In the genomic region with DNA sequence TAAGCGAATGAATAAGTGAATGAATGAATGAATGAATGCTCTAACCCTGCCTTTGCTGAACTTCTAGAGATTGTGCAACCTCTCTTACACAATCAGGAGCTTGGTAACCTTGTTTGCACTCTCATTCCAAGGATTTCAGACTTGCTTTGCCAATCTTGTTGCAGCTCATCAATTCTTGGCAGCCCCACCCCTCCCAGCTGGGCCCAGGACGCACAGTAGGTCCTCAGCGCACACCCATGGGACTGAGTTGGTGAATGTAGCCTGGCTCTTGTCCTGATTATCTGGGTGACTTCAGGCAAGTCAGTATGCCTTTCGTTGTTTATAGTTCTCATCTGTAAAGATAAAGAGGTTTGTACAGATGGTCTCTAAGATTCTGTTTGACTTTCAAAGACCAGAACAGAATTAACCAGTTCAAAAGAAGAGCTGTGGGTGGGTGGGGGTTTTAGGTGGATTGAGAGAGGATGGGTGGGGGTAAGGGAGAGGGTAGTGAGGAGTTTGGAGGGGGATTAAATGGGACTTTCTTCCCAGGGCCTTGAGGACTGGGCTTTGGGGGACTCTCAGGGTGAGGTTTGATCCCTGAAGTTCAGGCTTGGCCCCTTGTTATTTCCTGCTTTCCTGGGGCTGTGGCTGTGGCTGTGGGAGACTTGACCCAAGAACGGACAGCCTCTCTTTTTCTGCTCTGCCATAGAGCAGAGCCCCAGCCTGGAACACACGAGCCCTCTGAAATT, we compare ENCODE assay signal across 1 cellular context.
TF ChIP-seq lines count a peak whose summit lies in the region.

No MANE protein-coding gene starts in this region.

TF ChIP-seq in K562, 482 proteins besides CTCF, POLR2A, EP300 and RAD21 (continued from another document and continues in another):
- TF ChIP-seq, protein P1, sequence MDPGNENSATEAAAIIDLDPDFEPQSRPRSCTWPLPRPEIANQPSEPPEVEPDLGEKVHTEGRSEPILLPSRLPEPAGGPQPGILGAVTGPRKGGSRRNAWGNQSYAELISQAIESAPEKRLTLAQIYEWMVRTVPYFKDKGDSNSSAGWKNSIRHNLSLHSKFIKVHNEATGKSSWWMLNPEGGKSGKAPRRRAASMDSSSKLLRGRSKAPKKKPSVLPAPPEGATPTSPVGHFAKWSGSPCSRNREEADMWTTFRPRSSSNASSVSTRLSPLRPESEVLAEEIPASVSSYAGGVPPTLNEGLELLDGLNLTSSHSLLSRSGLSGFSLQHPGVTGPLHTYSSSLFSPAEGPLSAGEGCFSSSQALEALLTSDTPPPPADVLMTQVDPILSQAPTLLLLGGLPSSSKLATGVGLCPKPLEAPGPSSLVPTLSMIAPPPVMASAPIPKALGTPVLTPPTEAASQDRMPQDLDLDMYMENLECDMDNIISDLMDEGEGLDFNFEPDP (CRISPR knock-in tag; IDR thresholded peaks at IDR 0.05) = no peak
- TF ChIP-seq KLF16 (IDR thresholded peaks at IDR 0.05) = peak; percentile 73; the same call in 1 of the 2 replicates
- no peak for TF ChIP-seq HMGN3 (IDR thresholded peaks at IDR 0.05; ENCODE audit: borderline replicate concordance, extremely low read depth, insufficient read length, low read depth, low read length)
- TF ChIP-seq, protein P2, sequence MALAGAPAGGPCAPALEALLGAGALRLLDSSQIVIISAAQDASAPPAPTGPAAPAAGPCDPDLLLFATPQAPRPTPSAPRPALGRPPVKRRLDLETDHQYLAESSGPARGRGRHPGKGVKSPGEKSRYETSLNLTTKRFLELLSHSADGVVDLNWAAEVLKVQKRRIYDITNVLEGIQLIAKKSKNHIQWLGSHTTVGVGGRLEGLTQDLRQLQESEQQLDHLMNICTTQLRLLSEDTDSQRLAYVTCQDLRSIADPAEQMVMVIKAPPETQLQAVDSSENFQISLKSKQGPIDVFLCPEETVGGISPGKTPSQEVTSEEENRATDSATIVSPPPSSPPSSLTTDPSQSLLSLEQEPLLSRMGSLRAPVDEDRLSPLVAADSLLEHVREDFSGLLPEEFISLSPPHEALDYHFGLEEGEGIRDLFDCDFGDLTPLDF (CRISPR knock-in tag; IDR thresholded peaks at IDR 0.05) = no peak
- TF ChIP-seq, protein P3, sequence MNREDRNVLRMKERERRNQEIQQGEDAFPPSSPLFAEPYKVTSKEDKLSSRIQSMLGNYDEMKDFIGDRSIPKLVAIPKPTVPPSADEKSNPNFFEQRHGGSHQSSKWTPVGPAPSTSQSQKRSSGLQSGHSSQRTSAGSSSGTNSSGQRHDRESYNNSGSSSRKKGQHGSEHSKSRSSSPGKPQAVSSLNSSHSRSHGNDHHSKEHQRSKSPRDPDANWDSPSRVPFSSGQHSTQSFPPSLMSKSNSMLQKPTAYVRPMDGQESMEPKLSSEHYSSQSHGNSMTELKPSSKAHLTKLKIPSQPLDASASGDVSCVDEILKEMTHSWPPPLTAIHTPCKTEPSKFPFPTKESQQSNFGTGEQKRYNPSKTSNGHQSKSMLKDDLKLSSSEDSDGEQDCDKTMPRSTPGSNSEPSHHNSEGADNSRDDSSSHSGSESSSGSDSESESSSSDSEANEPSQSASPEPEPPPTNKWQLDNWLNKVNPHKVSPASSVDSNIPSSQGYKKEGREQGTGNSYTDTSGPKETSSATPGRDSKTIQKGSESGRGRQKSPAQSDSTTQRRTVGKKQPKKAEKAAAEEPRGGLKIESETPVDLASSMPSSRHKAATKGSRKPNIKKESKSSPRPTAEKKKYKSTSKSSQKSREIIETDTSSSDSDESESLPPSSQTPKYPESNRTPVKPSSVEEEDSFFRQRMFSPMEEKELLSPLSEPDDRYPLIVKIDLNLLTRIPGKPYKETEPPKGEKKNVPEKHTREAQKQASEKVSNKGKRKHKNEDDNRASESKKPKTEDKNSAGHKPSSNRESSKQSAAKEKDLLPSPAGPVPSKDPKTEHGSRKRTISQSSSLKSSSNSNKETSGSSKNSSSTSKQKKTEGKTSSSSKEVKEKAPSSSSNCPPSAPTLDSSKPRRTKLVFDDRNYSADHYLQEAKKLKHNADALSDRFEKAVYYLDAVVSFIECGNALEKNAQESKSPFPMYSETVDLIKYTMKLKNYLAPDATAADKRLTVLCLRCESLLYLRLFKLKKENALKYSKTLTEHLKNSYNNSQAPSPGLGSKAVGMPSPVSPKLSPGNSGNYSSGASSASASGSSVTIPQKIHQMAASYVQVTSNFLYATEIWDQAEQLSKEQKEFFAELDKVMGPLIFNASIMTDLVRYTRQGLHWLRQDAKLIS (CRISPR knock-in tag; IDR thresholded peaks at IDR 0.05) = no peak
- no peak for TF ChIP-seq ZFX (CRISPR knock-in tag; IDR thresholded peaks at IDR 0.05)
- no peak for TF ChIP-seq HNRNPK (IDR thresholded peaks at IDR 0.05; ENCODE audit: low read depth, low read length, poor library complexity, severe bottlenecking)
- TF ChIP-seq, protein P4, sequence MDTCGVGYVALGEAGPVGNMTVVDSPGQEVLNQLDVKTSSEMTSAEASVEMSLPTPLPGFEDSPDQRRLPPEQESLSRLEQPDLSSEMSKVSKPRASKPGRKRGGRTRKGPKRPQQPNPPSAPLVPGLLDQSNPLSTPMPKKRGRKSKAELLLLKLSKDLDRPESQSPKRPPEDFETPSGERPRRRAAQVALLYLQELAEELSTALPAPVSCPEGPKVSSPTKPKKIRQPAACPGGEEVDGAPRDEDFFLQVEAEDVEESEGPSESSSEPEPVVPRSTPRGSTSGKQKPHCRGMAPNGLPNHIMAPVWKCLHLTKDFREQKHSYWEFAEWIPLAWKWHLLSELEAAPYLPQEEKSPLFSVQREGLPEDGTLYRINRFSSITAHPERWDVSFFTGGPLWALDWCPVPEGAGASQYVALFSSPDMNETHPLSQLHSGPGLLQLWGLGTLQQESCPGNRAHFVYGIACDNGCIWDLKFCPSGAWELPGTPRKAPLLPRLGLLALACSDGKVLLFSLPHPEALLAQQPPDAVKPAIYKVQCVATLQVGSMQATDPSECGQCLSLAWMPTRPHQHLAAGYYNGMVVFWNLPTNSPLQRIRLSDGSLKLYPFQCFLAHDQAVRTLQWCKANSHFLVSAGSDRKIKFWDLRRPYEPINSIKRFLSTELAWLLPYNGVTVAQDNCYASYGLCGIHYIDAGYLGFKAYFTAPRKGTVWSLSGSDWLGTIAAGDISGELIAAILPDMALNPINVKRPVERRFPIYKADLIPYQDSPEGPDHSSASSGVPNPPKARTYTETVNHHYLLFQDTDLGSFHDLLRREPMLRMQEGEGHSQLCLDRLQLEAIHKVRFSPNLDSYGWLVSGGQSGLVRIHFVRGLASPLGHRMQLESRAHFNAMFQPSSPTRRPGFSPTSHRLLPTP (IDR thresholded peaks at IDR 0.05; ENCODE audit: borderline replicate concordance, extremely low read depth, insufficient read length) = no peak
- TF ChIP-seq, protein P5, sequence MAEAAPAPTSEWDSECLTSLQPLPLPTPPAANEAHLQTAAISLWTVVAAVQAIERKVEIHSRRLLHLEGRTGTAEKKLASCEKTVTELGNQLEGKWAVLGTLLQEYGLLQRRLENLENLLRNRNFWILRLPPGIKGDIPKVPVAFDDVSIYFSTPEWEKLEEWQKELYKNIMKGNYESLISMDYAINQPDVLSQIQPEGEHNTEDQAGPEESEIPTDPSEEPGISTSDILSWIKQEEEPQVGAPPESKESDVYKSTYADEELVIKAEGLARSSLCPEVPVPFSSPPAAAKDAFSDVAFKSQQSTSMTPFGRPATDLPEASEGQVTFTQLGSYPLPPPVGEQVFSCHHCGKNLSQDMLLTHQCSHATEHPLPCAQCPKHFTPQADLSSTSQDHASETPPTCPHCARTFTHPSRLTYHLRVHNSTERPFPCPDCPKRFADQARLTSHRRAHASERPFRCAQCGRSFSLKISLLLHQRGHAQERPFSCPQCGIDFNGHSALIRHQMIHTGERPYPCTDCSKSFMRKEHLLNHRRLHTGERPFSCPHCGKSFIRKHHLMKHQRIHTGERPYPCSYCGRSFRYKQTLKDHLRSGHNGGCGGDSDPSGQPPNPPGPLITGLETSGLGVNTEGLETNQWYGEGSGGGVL (CRISPR knock-in tag; IDR thresholded peaks at IDR 0.05) = no peak
- TF ChIP-seq FOXK2 (conservative IDR thresholded peaks at IDR 0.05 in 1 of 2, IDR thresholded peaks at IDR 0.05 in 1 of 2; ENCODE audit: low read depth in 2 of 2) = peak; percentile 35 to 38; a peak in 3 of 4 replicates
- TF ChIP-seq, protein P6, sequence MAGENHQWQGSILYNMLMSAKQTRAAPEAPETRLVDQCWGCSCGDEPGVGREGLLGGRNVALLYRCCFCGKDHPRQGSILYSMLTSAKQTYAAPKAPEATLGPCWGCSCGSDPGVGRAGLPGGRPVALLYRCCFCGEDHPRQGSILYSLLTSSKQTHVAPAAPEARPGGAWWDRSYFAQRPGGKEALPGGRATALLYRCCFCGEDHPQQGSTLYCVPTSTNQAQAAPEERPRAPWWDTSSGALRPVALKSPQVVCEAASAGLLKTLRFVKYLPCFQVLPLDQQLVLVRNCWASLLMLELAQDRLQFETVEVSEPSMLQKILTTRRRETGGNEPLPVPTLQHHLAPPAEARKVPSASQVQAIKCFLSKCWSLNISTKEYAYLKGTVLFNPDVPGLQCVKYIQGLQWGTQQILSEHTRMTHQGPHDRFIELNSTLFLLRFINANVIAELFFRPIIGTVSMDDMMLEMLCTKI (IDR thresholded peaks at IDR 0.05; ENCODE audit: partially characterized antibody) = no peak
- TF ChIP-seq, protein P7, sequence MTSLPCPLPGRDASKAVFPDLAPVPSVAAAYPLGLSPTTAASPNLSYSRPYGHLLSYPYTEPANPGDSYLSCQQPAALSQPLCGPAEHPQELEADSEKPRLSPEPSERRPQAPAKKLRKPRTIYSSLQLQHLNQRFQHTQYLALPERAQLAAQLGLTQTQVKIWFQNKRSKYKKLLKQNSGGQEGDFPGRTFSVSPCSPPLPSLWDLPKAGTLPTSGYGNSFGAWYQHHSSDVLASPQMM (CRISPR knock-in tag; IDR thresholded peaks at IDR 0.05) = no peak
- peak; percentile 59; the same call in 1 of the 2 replicates for TF ChIP-seq LEF1 (IDR thresholded peaks at IDR 0.05)
- peak in 1 of 2 experiments; percentile 88; a peak in 2 of 4 replicates for TF ChIP-seq RCOR1 (IDR thresholded peaks at IDR 0.05; ENCODE audit: borderline replicate concordance in 1 of 2, low read depth in 2 of 2, low read length in 2 of 2)
- no peak for TF ChIP-seq PHTF2 (CRISPR knock-in tag; IDR thresholded peaks at IDR 0.05)
- no peak for TF ChIP-seq PHB2 (IDR thresholded peaks at IDR 0.05; ENCODE audit: low read depth)
- peak; percentile 46 to 78; a peak in 3 of 4 replicates for TF ChIP-seq TRIM24 (IDR thresholded peaks at IDR 0.05)
- 0 out of 2 replicates have a peak, but pooled peaks have one; percentile 17 for TF ChIP-seq EGR1 (conservative IDR thresholded peaks at IDR 0.05)
- TF ChIP-seq NR2C1 (IDR thresholded peaks at IDR 0.05) = no peak
- TF ChIP-seq NR2C1 (tag; IDR thresholded peaks at IDR 0.05) = peak; percentile 35; the same call in 1 of the 2 replicates
- no peak for TF ChIP-seq COPS2 (conservative IDR thresholded peaks at IDR 0.05)
- TF ChIP-seq FIP1L1 (IDR thresholded peaks at IDR 0.05; ENCODE audit: low read depth, low read length, poor library complexity, severe bottlenecking) = no peak
- TF ChIP-seq, protein P8, sequence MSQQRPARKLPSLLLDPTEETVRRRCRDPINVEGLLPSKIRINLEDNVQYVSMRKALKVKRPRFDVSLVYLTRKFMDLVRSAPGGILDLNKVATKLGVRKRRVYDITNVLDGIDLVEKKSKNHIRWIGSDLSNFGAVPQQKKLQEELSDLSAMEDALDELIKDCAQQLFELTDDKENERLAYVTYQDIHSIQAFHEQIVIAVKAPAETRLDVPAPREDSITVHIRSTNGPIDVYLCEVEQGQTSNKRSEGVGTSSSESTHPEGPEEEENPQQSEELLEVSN (IDR thresholded peaks at IDR 0.05; ENCODE audit: borderline replicate concordance in 1 of 2, extremely low read depth in 1 of 2, insufficient read depth in 1 of 2, insufficient read length in 1 of 2, low read depth in 1 of 2, low read length in 1 of 2, poor library complexity in 1 of 2, severe bottlenecking in 1 of 2) = no peak
- no peak for TF ChIP-seq ZNF561 (CRISPR knock-in tag; conservative IDR thresholded peaks at IDR 0.05)
- no peak for TF ChIP-seq TEAD2 (tag; IDR thresholded peaks at IDR 0.05)
- TF ChIP-seq PURB (CRISPR knock-in tag; IDR thresholded peaks at IDR 0.05; ENCODE audit: low read depth) = no peak
- peak in 1 of 2 experiments; percentile 73; a peak in 3 of 4 replicates for TF ChIP-seq HDAC1 (IDR thresholded peaks at IDR 0.05)
- TF ChIP-seq POLR2AphosphoS2 (IDR thresholded peaks at IDR 0.05; ENCODE audit: low read length) = no peak
- TF ChIP-seq XRCC3 (IDR thresholded peaks at IDR 0.05) = no peak
- no peak for TF ChIP-seq NR4A1 (CRISPR knock-in tag; IDR thresholded peaks at IDR 0.05)
- TF ChIP-seq NR4A1 (tag; IDR thresholded peaks at IDR 0.05) = 0 out of 2 replicates have a peak, but pooled peaks have one; percentile 23
- TF ChIP-seq JUN (IDR thresholded peaks at IDR 0.05; ENCODE audit: borderline replicate concordance, low read depth, low read length) = peak; percentile 3; the same call in 1 of the 2 replicates
- no peak for TF ChIP-seq JUN (CRISPR knock-in tag; IDR thresholded peaks at IDR 0.05; ENCODE audit: borderline replicate concordance)
- TF ChIP-seq CCAR2 (IDR thresholded peaks at IDR 0.05; ENCODE audit: low read depth, low read length) = no peak
- no peak for TF ChIP-seq ZNF175 (CRISPR knock-in tag; IDR thresholded peaks at IDR 0.05; ENCODE audit: low read depth)
- TF ChIP-seq TEAD4 (IDR thresholded peaks at IDR 0.05; ENCODE audit: low read length) = peak; percentile 89
- no peak for TF ChIP-seq TEAD4 (CRISPR knock-in tag; IDR thresholded peaks at IDR 0.05; ENCODE audit: borderline replicate concordance)
- TF ChIP-seq NBN (IDR thresholded peaks at IDR 0.05; ENCODE audit: low read depth) = peak; percentile 37; the same call in 1 of the 2 replicates
- TF ChIP-seq, protein P9, sequence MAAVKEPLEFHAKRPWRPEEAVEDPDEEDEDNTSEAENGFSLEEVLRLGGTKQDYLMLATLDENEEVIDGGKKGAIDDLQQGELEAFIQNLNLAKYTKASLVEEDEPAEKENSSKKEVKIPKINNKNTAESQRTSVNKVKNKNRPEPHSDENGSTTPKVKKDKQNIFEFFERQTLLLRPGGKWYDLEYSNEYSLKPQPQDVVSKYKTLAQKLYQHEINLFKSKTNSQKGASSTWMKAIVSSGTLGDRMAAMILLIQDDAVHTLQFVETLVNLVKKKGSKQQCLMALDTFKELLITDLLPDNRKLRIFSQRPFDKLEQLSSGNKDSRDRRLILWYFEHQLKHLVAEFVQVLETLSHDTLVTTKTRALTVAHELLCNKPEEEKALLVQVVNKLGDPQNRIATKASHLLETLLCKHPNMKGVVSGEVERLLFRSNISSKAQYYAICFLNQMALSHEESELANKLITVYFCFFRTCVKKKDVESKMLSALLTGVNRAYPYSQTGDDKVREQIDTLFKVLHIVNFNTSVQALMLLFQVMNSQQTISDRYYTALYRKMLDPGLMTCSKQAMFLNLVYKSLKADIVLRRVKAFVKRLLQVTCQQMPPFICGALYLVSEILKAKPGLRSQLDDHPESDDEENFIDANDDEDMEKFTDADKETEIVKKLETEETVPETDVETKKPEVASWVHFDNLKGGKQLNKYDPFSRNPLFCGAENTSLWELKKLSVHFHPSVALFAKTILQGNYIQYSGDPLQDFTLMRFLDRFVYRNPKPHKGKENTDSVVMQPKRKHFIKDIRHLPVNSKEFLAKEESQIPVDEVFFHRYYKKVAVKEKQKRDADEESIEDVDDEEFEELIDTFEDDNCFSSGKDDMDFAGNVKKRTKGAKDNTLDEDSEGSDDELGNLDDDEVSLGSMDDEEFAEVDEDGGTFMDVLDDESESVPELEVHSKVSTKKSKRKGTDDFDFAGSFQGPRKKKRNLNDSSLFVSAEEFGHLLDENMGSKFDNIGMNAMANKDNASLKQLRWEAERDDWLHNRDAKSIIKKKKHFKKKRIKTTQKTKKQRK (IDR thresholded peaks at IDR 0.05; ENCODE audit: borderline replicate concordance, low read depth, low read length) = no peak
- TF ChIP-seq PHF21A (IDR thresholded peaks at IDR 0.05; ENCODE audit: borderline replicate concordance, low read depth) = no peak
- TF ChIP-seq KAT2B (IDR thresholded peaks at IDR 0.05; ENCODE audit: low read depth, low read length) = no peak
- peak; percentile 73; the same call in 1 of the 2 replicates for TF ChIP-seq ZNF197 (CRISPR knock-in tag; IDR thresholded peaks at IDR 0.05; ENCODE audit: low read depth)
- no peak for TF ChIP-seq PCBP1 (IDR thresholded peaks at IDR 0.05; ENCODE audit: low read depth, low read length, poor library complexity, severe bottlenecking)
